9 cellular contexts compared by ENCODE assay signal in the genomic region with DNA sequence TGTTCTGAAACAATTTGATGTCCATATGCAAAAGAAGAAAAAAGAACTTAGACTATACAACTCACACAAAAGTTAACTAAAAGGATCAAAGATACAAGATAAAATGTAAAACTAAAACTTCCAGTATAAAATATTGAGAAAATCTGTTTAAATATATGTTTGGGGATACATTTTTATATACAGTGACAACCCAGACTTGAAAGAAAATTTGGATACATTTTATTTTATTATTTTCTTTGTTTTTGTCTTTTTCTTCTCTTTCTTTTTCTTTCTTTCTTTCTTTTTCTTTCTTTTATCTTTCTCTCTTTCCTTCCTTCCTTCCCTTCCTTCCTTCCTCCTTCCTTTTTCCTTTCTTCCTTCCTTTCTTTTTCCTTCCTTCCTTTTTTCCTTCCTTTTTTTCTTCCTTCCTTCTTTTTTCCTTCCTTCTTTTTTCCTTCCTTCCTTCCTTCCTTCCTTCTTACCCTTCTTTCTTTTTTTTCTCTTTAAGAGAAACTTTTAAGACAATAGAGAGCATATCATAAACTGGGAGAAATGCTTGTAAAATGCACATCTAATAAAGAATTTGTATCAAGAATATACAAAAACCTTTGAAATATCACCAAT.
"Had no signal": no experiment of that assay in that cellular context is flagged by ENCODE, and none has a peak within 500 bp of the region (broad histone marks: within the 10 kb centered on the region; RNA-seq: fewer than 3 reads in every experiment).

No MANE protein-coding gene starts in this region.

- H3K27ac Mint-ChIP-seq: GM23338, H9, HFFc6, IgD-negative memory B cell had no signal

- H3K4me1 Mint-ChIP-seq: GM23338, H9, IgD-negative memory B cell had no signal

- H3K36me3 Mint-ChIP-seq: IgD-negative memory B cell had no signal

- H3K4me3 ChIP-seq: GM23338 had no signal

- H2AFZ ChIP-seq: GM23338 had no signal

- H3K4me3 Mint-ChIP-seq: GM23338, H9, HFFc6, IgD-negative memory B cell had no signal

- H3K27me3 Mint-ChIP-seq: IgD-negative memory B cell had no signal

- DNase-seq: H9, HCEC 1CT, HFFc6, KBM-7 had no signal

- H3K4me2 ChIP-seq: GM23338 had no signal

- H3K9me3 Mint-ChIP-seq: GM23338, H9 had no signal

- FAIRE-seq: H1, H54, HTR-8/SVneo had no signal

- ATAC-seq: GM23338 had no signal
